Comparison of ENCODE assay signal across 8 cellular contexts in genomic region chr14:36520601-36521525, GRCh38. TPM values are rescaled to one million over a fixed set of nuclear protein-coding genes. Genes with fewer than 3 reads are reported as not detected.
A peak's percentile ranks its signal among the peaks of the same experiment; 100 is the strongest.
DNase-seq lines count a peak whose midpoint lies in the region; ATAC-seq and TF ChIP-seq lines count a peak whose summit lies in the region.

No MANE protein-coding gene starts in this region.

- H3K27me3 ChIP-seq in esophagus squamous epithelium (peaks cover 54 to 100% (median 65%) of the 10 kb centered on the region in 4 donors), gastrocnemius medialis (peaks cover 96 to 98% (median 98%) of the 10 kb centered on the region in 3 donors), testis (peaks cover 8% of the 10 kb centered on the region)

- in situ Hi-C loops in gastrocnemius medialis (cut with MboI; ENCODE audit: low sequenced_read_pairs in 4 of 4): loop anchor here in 1 of 4 donors (25.0 kb wide), 1 partner anchor 1066 kb away; the partner anchor contains the start of genes FOXA1 and TTC6

- DNase-seq in AG10803 (ENCODE audit: low read depth) (peak; percentile 14), NOMO-1 treated with DMSO at 0.1 percent for 48 hours (lab: John Stamatoyannopoulos, UW; ENCODE audit: unreplicated experiment) (peak; percentile 22), esophagus squamous epithelium (lab: John Stamatoyannopoulos, UW) (no peak), gastrocnemius medialis (no peak), testis (no peak)

- TF ChIP-seq CTCF in AG10803 (conservative IDR thresholded peaks at IDR 0.05; ENCODE audit: low read length) (no peak), esophagus squamous epithelium (IDR thresholded peaks at IDR 0.05) (peak in 1 of 6 experiments; percentile 19), gastrocnemius medialis (IDR thresholded peaks at IDR 0.05 in 4 of 5, conservative IDR thresholded peaks at IDR 0.05 in 1 of 5) (no peak), testis (IDR thresholded peaks at IDR 0.05) (no peak)

- TF ChIP-seq POLR2A in esophagus squamous epithelium (IDR thresholded peaks at IDR 0.05) (no peak), gastrocnemius medialis (IDR thresholded peaks at IDR 0.05) (no peak), testis (IDR thresholded peaks at IDR 0.05) (no peak)

- H3K4me3 ChIP-seq in AG10803 (ENCODE audit: low read length): no peak overlapping the region
- peak overlapping the region in 3 of 4 donors; percentile 31 to 60 (median 41) for H3K4me3 ChIP-seq in esophagus squamous epithelium
- peak overlapping the region; percentile 21 to 57 (median 34) for H3K4me3 ChIP-seq in gastrocnemius medialis
- no peak overlapping the region for H3K4me3 ChIP-seq in testis

- intact Hi-C loops in esophagus squamous epithelium (cut with DNase I) (no loop called here), gastrocnemius medialis (cut with DNase I; ENCODE audit: low total_unique reads) (loop anchor here (5.0 kb wide), 1 partner anchor 199 kb away; the partner anchor contains the start of gene MBIP), testis (cut with DNase I; ENCODE audit: low total_unique reads) (no loop called here)

- H3K36me3 ChIP-seq in esophagus squamous epithelium (no peaks in the 10 kb centered on the region), gastrocnemius medialis (no peaks in the 10 kb centered on the region), testis (ENCODE audit: low read depth, missing control alignments) (no peaks in the 10 kb centered on the region)

- peak; percentile 59 for ATAC-seq in GM21423 (IDR thresholded peaks at IDR 0.05; ENCODE audit: unreplicated experiment)
- no peak for ATAC-seq in gastrocnemius medialis
- ATAC-seq in activated CD4-positive, CD25-positive, alpha-beta regulatory T cell treated with anti-CD3 and anti-CD28 coated beads, Interleukin-2, amount 50 U/mL, for 24 hours: no peak
- ATAC-seq in HG03460 (IDR thresholded peaks at IDR 0.05; ENCODE audit: unreplicated experiment): no peak

- H3K4me1 ChIP-seq in esophagus squamous epithelium (peaks cover 36 to 81% (median 41%) of the 10 kb centered on the region in 3 donors), gastrocnemius medialis (peaks cover 20 to 40% of the 10 kb centered on the region in 2 donors), testis (peaks cover 8% of the 10 kb centered on the region)

- no peak overlapping the region for H3K27ac ChIP-seq in esophagus squamous epithelium
- H3K27ac ChIP-seq in gastrocnemius medialis: no peak overlapping the region
- no peak overlapping the region for H3K27ac ChIP-seq in testis

- H3K9me3 ChIP-seq in esophagus squamous epithelium: no peaks in the 10 kb centered on the region
- H3K9me3 ChIP-seq in gastrocnemius medialis: no peaks in the 10 kb centered on the region
- no peaks in the 10 kb centered on the region for H3K9me3 ChIP-seq in testis

- WGBS in esophagus squamous epithelium, 2 donors: 1 to 3% methylated on average over 11 to 26 of the region's 63 CpGs
- 1% methylated on average over 43 to 63 of the region's 63 CpGs for WGBS in testis, 2 donors

RNA-seq across cellular contexts. Expression of gene NKX2-1, which starts 0.8 kb away (rescaled TPM):
- total RNA-seq in esophagus squamous epithelium: not detected
- not detected for total RNA-seq in gastrocnemius medialis
- under 1 TPM; 0.43 to 0.79 TPM for total RNA-seq in testis
- not detected for polyA plus RNA-seq in testis (ENCODE audit: insufficient read depth, low read depth, low replicate concordance)

Comparison
In these comparisons a context has a peak if more than half of its experiments do, and no peak if none do; other contexts are left out.
1. DNase-seq: peak in AG10803 (single experiment) and NOMO-1 treated with DMSO at 0.1 percent for 48 hours (single experiment); none in esophagus squamous epithelium (single experiment), gastrocnemius medialis (0 of 2) and testis (single experiment).
2. H3K4me3 ChIP-seq: peak in esophagus squamous epithelium (3 of 4) and gastrocnemius medialis (4 of 4); none in AG10803 (single experiment) and testis (0 of 2).